19 cellular contexts compared by ENCODE assay signal in genomic region chr11:64055077-64055476, GRCh38. TPM values are rescaled to one million over a fixed set of nuclear protein-coding genes. Genes with fewer than 3 reads are reported as not detected.
A peak's percentile ranks its signal among the peaks of the same experiment; 100 is the strongest.
DNase-seq lines count a peak whose midpoint lies in the region; ATAC-seq and TF ChIP-seq lines count a peak whose summit lies in the region.
"Had no signal": no experiment of that assay in that cellular context is flagged by ENCODE, and none has a peak within 500 bp of the region (broad histone marks: within the 10 kb centered on the region; RNA-seq: fewer than 3 reads in every experiment).

No MANE protein-coding gene starts in this region.

- no peak overlapping the region for H3K27ac ChIP-seq in IMR-90 (ENCODE audit: insufficient read depth, low read length)
- no peak overlapping the region for H3K27ac ChIP-seq in neuronal stem cell (replicated peaks; ENCODE audit: low read length)
- H3K27ac ChIP-seq: neutrophil, tibial artery had no signal

- no peak overlapping the region for H3K23ac ChIP-seq in IMR-90 (ENCODE audit: low read depth, low read length)
- H3K23ac ChIP-seq in neuronal stem cell (ENCODE audit: low read depth, low read length, poor library complexity), result no peak overlapping the region

- H4K91ac ChIP-seq in IMR-90 (ENCODE audit: insufficient read depth, low read depth, low read length) (no peak overlapping the region), neuronal stem cell (ENCODE audit: low read depth, low read length, poor library complexity) (no peak overlapping the region)

- intact Hi-C loops in IMR-90 (cut with micrococcal nuclease) (no loop called here), Right ventricle myocardium inferior (cut with DNase I) (no loop called here)

- H3K4me3 ChIP-seq in IMR-90 (ENCODE audit: insufficient read depth, low read depth, low read length) (no peak overlapping the region), neuronal stem cell (ENCODE audit: low read length in 2 of 2) (no peak overlapping the region), MG63 (no peak overlapping the region)
- H3K4me3 ChIP-seq: smooth muscle cell, tibial artery had no signal

- H4K8ac ChIP-seq in IMR-90 (ENCODE audit: low read depth in 2 of 2, low read length in 2 of 2) (no peak overlapping the region), neuronal stem cell (ENCODE audit: low read depth, low read length) (no peak overlapping the region)

- H2BK20ac ChIP-seq in IMR-90 (ENCODE audit: low read depth, low read length), result no peak overlapping the region

- no peak overlapping the region for H2BK5ac ChIP-seq in IMR-90 (ENCODE audit: low read depth, low read length, poor library complexity, severe bottlenecking)
- peak overlapping the region; percentile 22 for H2BK5ac ChIP-seq in neuronal stem cell (ENCODE audit: low read length)

- POLR2A ChIA-PET in IMR-90 (lab: Charles Lee; ENCODE audit: unreplicated experiment), result no interaction called here

- no peak overlapping the region for H3K4me2 ChIP-seq in IMR-90 (ENCODE audit: low read depth, low read length)
- no peak overlapping the region for H3K4me2 ChIP-seq in neuronal stem cell (ENCODE audit: insufficient read depth, low read length, poor library complexity, severe bottlenecking)
- H3K4me2 ChIP-seq: smooth muscle cell had no signal

- dilution Hi-C loops in IMR-90 (cut with HindIII; ENCODE audit: low sequenced_read_pairs, unreplicated experiment), result no loop called here

- no peak for TF ChIP-seq POLR2A in IMR-90 (IDR thresholded peaks at IDR 0.05; ENCODE audit: low read depth, low read length)

- CTCF ChIA-PET in IMR-90 (lab: Yijun Ruan, JAX), result interaction anchor here (0.6 kb wide), 1 partner anchor 174 kb away, joined by 3 read pairs; no protein-coding TSS in a partner anchor

- H3K27me3 ChIP-seq in IMR-90 (ENCODE audit: control insufficient read depth, insufficient read depth, low read length) (no peaks in the 10 kb centered on the region), neuronal stem cell (ENCODE audit: control insufficient read depth in 3 of 3, insufficient read depth in 3 of 3, low read depth in 1 of 3, low read length in 3 of 3) (peaks cover 0 to 9% (median 0%) of the 10 kb centered on the region in 3 experiments), MG63 (no peaks in the 10 kb centered on the region)
- H3K27me3 ChIP-seq: tibial artery had no signal

- in situ Hi-C loops in IMR-90 (cut with MboI; ENCODE audit: low sequenced_read_pairs), result no loop called here

- H3K14ac ChIP-seq in IMR-90 (replicated peaks; ENCODE audit: low read depth, low read length), result no peak overlapping the region
- no peak overlapping the region for H3K14ac ChIP-seq in neuronal stem cell (ENCODE audit: low read length)

- H3K4ac ChIP-seq in IMR-90 (ENCODE audit: low read depth, low read length) (no peak overlapping the region), neuronal stem cell (ENCODE audit: low read length) (no peak overlapping the region)

- H3K9me1 ChIP-seq in IMR-90 (ENCODE audit: insufficient read depth, low read length), result no peaks in the 10 kb centered on the region

- H3K36me3 ChIP-seq in IMR-90 (ENCODE audit: control insufficient read depth, insufficient read depth, low read length), result no peaks in the 10 kb centered on the region
- H3K36me3 ChIP-seq in neuronal stem cell (replicated peaks in 1 of 2; ENCODE audit: control insufficient read depth in 2 of 2, insufficient read depth in 2 of 2, low read length in 2 of 2), result no peaks in the 10 kb centered on the region
- no peaks in the 10 kb centered on the region for H3K36me3 ChIP-seq in MG63
- H3K36me3 ChIP-seq: neutrophil, tibial artery had no signal

- no peak overlapping the region for H2BK120ac ChIP-seq in IMR-90 (ENCODE audit: low read depth, low read length)
- no peak overlapping the region for H2BK120ac ChIP-seq in neuronal stem cell (ENCODE audit: low read depth, low read length)

- peaks cover 3% of the 10 kb centered on the region; the same call in 1 of the 2 replicates for H4K20me1 ChIP-seq in IMR-90 (ENCODE audit: insufficient read depth, low read length)

- H2AK5ac ChIP-seq in IMR-90 (ENCODE audit: low read depth, low read length), result no peak overlapping the region
- H2AK5ac ChIP-seq in neuronal stem cell (ENCODE audit: low read depth, low read length), result peak overlapping the region; percentile 94

- TF ChIP-seq RAD21 in IMR-90 (IDR thresholded peaks at IDR 0.05; ENCODE audit: low read length), result no peak

- H3K4me1 ChIP-seq in IMR-90 (ENCODE audit: control insufficient read depth, insufficient read depth, low read length), result peaks cover 2% of the 10 kb centered on the region; the same call in 1 of the 2 replicates
- H3K4me1 ChIP-seq in neuronal stem cell (ENCODE audit: control insufficient read depth in 2 of 2, insufficient read depth in 1 of 2, low read depth in 1 of 2, low read length in 2 of 2), result peaks cover 33 to 35% of the 10 kb centered on the region in 2 donors
- H3K4me1 ChIP-seq: tibial artery had no signal

- H3K9me3 ChIP-seq in IMR-90 (ENCODE audit: control insufficient read depth, insufficient read depth, low read length) (no peaks in the 10 kb centered on the region), neuronal stem cell (replicated peaks in 1 of 2; ENCODE audit: control insufficient read depth in 2 of 2, insufficient read depth in 1 of 2, low read depth in 1 of 2, low read length in 2 of 2) (no peaks in the 10 kb centered on the region), MG63 (no peaks in the 10 kb centered on the region)
- H3K9me3 ChIP-seq: neutrophil, tibial artery had no signal

- peak; percentile 13 for DNase-seq in EH (ENCODE audit: low read depth)
- DNase-seq in IMR-90, result no peak
- peak; percentile 85 for DNase-seq in Right ventricle myocardium inferior (ENCODE audit: missing footprints)
- DNase-seq in neuronal stem cell (ENCODE audit: low spot score), result no peak
- no peak for DNase-seq in MG63
- DNase-seq in GM19240 (ENCODE audit: insufficient read length, low spot score), result no peak
- DNase-seq: activated CD4-positive, alpha-beta T cell treated with anti-CD3 and anti-CD28 coated beads for 1 hour; activated naive CD4-positive, alpha-beta T cell treated with anti-CD3 and anti-CD28 coated beads, Interleukin-2, amount 50 U/mL, for 16 hours; DMS79; erythroblast; NCI-H1105; NCI-H2081; stimulated activated naive B cell treated with anti-CD40 and anti-IgM and Interleukin-4, amounts not matched to agents 10 μg/mL and 1 μg/mL and 100 μg/mL, for 72 hours; tibial artery had no signal

- no peak for TF ChIP-seq CTCF in IMR-90 (conservative IDR thresholded peaks at IDR 0.05; ENCODE audit: low read depth, low read length)

- peak overlapping the region; percentile 33 for H2BK12ac ChIP-seq in neuronal stem cell (ENCODE audit: low read length)

- H2BK15ac ChIP-seq in IMR-90 (ENCODE audit: low read depth, low read length) (no peak overlapping the region), neuronal stem cell (ENCODE audit: low read length) (no peak overlapping the region)

- no peak overlapping the region for H3K56ac ChIP-seq in IMR-90 (ENCODE audit: extremely low read depth, insufficient read depth, low read length)

- H3K79me1 ChIP-seq in IMR-90 (ENCODE audit: low read depth in 1 of 2, low read length in 2 of 2) (no peaks in the 10 kb centered on the region), neuronal stem cell (ENCODE audit: low read depth, low read length) (no peaks in the 10 kb centered on the region)

- peak overlapping the region; percentile 77 for H2AK9ac ChIP-seq in IMR-90 (replicated peaks; ENCODE audit: low read depth, low read length, poor library complexity)

- ATAC-seq in IMR-90 (ENCODE audit: low read depth) (no peak), Right ventricle myocardium inferior (peak; percentile 75), GM21526 (IDR thresholded peaks at IDR 0.05; ENCODE audit: low FRiP score, unreplicated experiment) (no peak)
- ATAC-seq: stimulated activated naive B cell treated with anti-CD40 and anti-IgM and Interleukin-4, amounts not matched to agents 10 μg/mL and 1 μg/mL and 100 μg/mL, for 72 hours had no signal

- no peak overlapping the region for H3K9ac ChIP-seq in IMR-90 (ENCODE audit: low read depth, low read length)
- no peak overlapping the region for H3K9ac ChIP-seq in neuronal stem cell (ENCODE audit: low read depth, low read length, poor library complexity)

- whole genome bisulfite sequencing in IMR-90 (ENCODE audit: extremely low coverage in 2 of 2, insufficient read length in 1 of 2), 2 experiments, result 83% methylated on average over 1 of the region's 8 CpGs; no CpG with 5 or more reads in 1 of the 2 experiments
- WGBS in neuronal stem cell (ENCODE audit: extremely low coverage in 2 of 2, insufficient read length in 2 of 2, insufficient replicate concordance in 1 of 2), 2 donors, result no CpG with 5 or more reads among the region's 8 CpGs

- H2AFZ ChIP-seq in IMR-90 (replicated peaks; ENCODE audit: low read length, poor library complexity), result no peak overlapping the region
- no peak overlapping the region for H2AFZ ChIP-seq in neuronal stem cell (ENCODE audit: low read length)

- H4K5ac ChIP-seq in IMR-90 (ENCODE audit: low read depth, low read length), result no peak overlapping the region

- H3K18ac ChIP-seq in IMR-90 (ENCODE audit: low read depth, low read length) (no peak overlapping the region), neuronal stem cell (ENCODE audit: low read length) (peak overlapping the region; percentile 73)

- BruUV-seq in IMR-90 (replicated peaks; lab: Mats Ljungman, UMichigan), result no TSS peak

TF ChIP-seq in IMR-90, 13 proteins besides CTCF, POLR2A, EP300 and RAD21 (continues in another document):
- TF ChIP-seq MXI1 (IDR thresholded peaks at IDR 0.05; ENCODE audit: borderline replicate concordance, low read depth, low read length) (no peak), CHD1 (IDR thresholded peaks at IDR 0.05; ENCODE audit: low read depth, low read length) (no peak), SMC3 (IDR thresholded peaks at IDR 0.05; ENCODE audit: low read depth, low read length) (no peak), RFX5 (IDR thresholded peaks at IDR 0.05; ENCODE audit: low read depth, low read length) (no peak), ELK1 (IDR thresholded peaks at IDR 0.05; ENCODE audit: borderline replicate concordance, low read depth, low read length) (no peak)

RNA-seq across cellular contexts. Expression of gene FLRT1, which starts 19.3 kb away (rescaled TPM):
- total RNA-seq in IMR-90 (2012; rRNA removed), result under 0.01 TPM in 2 replicates
- 0.07 TPM in 1 of 2 replicates, not detected in the other for polyA plus RNA-seq in IMR-90 (2012; rRNA removed)
- 0.08 TPM in 1 of 2 replicates, not detected in the other for polyA plus RNA-seq in IMR-90 (2012; cell fraction: cytosol; rRNA removed)
- 0.02 and 0.05 TPM in 2 replicates for polyA plus RNA-seq in IMR-90 (2012; cell fraction: nucleus; rRNA removed; ENCODE audit: low replicate concordance)
- 0.57 TPM for total RNA-seq in Right ventricle myocardium inferior
- 0.88 TPM for polyA plus RNA-seq in neuronal stem cell (2013, experiment 1 of 2)
- polyA plus RNA-seq in neuronal stem cell (2013, experiment 2 of 2), result 0.94 TPM
- total RNA-seq in MG63 (2014; rRNA removed; shearing (Covaris generic); ENCODE audit: low replicate concordance), result 0.25 TPM in 1 of 2 replicates, not detected in the other
- total RNA-seq: lung microvascular endothelial cell had no signal
- polyA plus RNA-seq: keratinocyte had no signal

Comparison
In these comparisons a context has a peak if more than half of its experiments do, and no peak if none do; other contexts are left out.
1. DNase-seq: peak in EH (single experiment) and Right ventricle myocardium inferior (single experiment); none in IMR-90 (single experiment), neuronal stem cell (single experiment), MG63 (single experiment) and GM19240 (single experiment).